Comparison of ENCODE assay signal across 22 cellular contexts in genomic region chr6:56527934-56528333, GRCh38.
DNase-seq lines count a peak whose midpoint lies in the region; ATAC-seq, FAIRE-seq and TF ChIP-seq lines count a peak whose summit lies in the region.
"Had no signal": no experiment of that assay in that cellular context is flagged by ENCODE, and none has a peak within 500 bp of the region (broad histone marks: within the 10 kb centered on the region; RNA-seq: fewer than 3 reads in every experiment).

No MANE protein-coding gene starts in this region.

- H3K4me1 ChIP-seq in fibroblast of lung (ENCODE audit: control insufficient read depth, extremely low read depth, insufficient read depth, low read length): peaks cover 17% of the 10 kb centered on the region
- H3K4me1 ChIP-seq in rectal smooth muscle tissue (ENCODE audit: control insufficient read depth, insufficient read depth, low read length): peaks cover 37% of the 10 kb centered on the region

- no peaks in the 10 kb centered on the region for H3K36me3 ChIP-seq in fibroblast of lung (ENCODE audit: control insufficient read depth, insufficient read depth, low read length)
- H3K36me3 ChIP-seq in rectal smooth muscle tissue (ENCODE audit: control insufficient read depth, insufficient read depth, low read length): peaks cover 14% of the 10 kb centered on the region

- no peak overlapping the region for H3K4me2 ChIP-seq in fibroblast of lung (ENCODE audit: extremely low read depth, insufficient read depth, low read length)
- H3K4me2 ChIP-seq: A549 had no signal

- no peak overlapping the region for H2AFZ ChIP-seq in fibroblast of lung (ENCODE audit: low read length)

- H3K27ac ChIP-seq in AG04450 (ENCODE audit: low read depth, low read length) (peak overlapping the region; percentile 25), fibroblast of lung (ENCODE audit: insufficient read depth, low read length) (peak overlapping the region; percentile 59), rectal smooth muscle tissue (ENCODE audit: low read depth, low read length) (peak overlapping the region; percentile 49)
- H3K27ac ChIP-seq: A549 had no signal

- H3K9ac ChIP-seq in fibroblast of lung (ENCODE audit: insufficient read depth, low read length) (no peak overlapping the region), rectal smooth muscle tissue (ENCODE audit: low read length) (no peak overlapping the region)

- H3K79me2 ChIP-seq in fibroblast of lung (ENCODE audit: control insufficient read depth, insufficient read depth, low read length): peaks cover 6% of the 10 kb centered on the region

- POLR2A ChIA-PET in AG04450 (lab: Yijun Ruan, JAX): interaction anchor here (1.0 to 1.1 kb wide), 2 partner anchors 14 to 25 kb away, joined by 3 to 13 read pairs; no protein-coding TSS in a partner anchor

- DNase-seq in AG04450 (ENCODE audit: low read depth, low spot score): no peak
- DNase-seq in RCC 7860 (ENCODE audit: low spot score): peak; percentile 45
- peak in 1 of 2 donors; percentile 38 for DNase-seq in fibroblast of lung (ENCODE audit: low read depth in 2 of 2)
- DNase-seq in NCI-H526 treated with DMSO at 0.1 percent for 48 hours (lab: John Stamatoyannopoulos, UW): no peak
- no peak for DNase-seq in NCI-H2196 (lab: John Stamatoyannopoulos, UW; ENCODE audit: unreplicated experiment)
- no peak for DNase-seq in middle frontal gyrus (ENCODE audit: extremely low spot score, low spot score)
- DNase-seq: activated CD8-positive, alpha-beta memory T cell treated with anti-CD3 and anti-CD28 coated beads for 24 hours; activated naive CD8-positive, alpha-beta T cell treated with anti-CD3 and anti-CD28 coated beads for 36 hours; C1 segment of cervical spinal cord; DMS153; KG1; left ventricle myocardium superior; natural killer cell; NCI-H1048; NCI-H2029; NCI-H524; SIG-M5 had no signal

- CTCF ChIA-PET in AG04450 (lab: Charles Lee): interaction anchor here (0.7 kb wide), 1 partner anchor 230 kb away, joined by 3 read pairs; no protein-coding TSS in a partner anchor

- no peak for ATAC-seq in GM21529 (IDR thresholded peaks at IDR 0.05; ENCODE audit: unreplicated experiment)
- ATAC-seq: natural killer cell had no signal

- H3K9me3 ChIP-seq in AG04450 (ENCODE audit: control insufficient read depth, insufficient read depth, low read length): no peaks in the 10 kb centered on the region
- no peaks in the 10 kb centered on the region for H3K9me3 ChIP-seq in fibroblast of lung (ENCODE audit: control insufficient read depth, insufficient read depth, low read depth, low read length)
- H3K9me3 ChIP-seq: A549, thoracic aorta had no signal

- H4K20me1 ChIP-seq in fibroblast of lung (ENCODE audit: control insufficient read depth, extremely low read depth, insufficient read depth, low read length): no peaks in the 10 kb centered on the region

- no peak for FAIRE-seq in RCC 7860 (lab: Jason Lieb, UNC)
- FAIRE-seq: A549, H1 had no signal

- H3K27me3 ChIP-seq in AG04450 (ENCODE audit: control insufficient read depth, insufficient read depth, low read length): no peaks in the 10 kb centered on the region
- H3K27me3 ChIP-seq in fibroblast of lung (ENCODE audit: control insufficient read depth, insufficient read depth, low read length): no peaks in the 10 kb centered on the region
- H3K27me3 ChIP-seq in rectal smooth muscle tissue (ENCODE audit: control insufficient read depth, insufficient read depth, low read length): no peaks in the 10 kb centered on the region

- TF ChIP-seq CTCF in AG04450 (IDR thresholded peaks at IDR 0.05; ENCODE audit: low read depth, low read length) (no peak), fibroblast of lung (conservative IDR thresholded peaks at IDR 0.05 in 1 of 2, IDR thresholded peaks at IDR 0.05 in 1 of 2; ENCODE audit: low read depth in 1 of 2, low read length in 2 of 2) (no peak)

- no peak overlapping the region for H3K4me3 ChIP-seq in AG04450 (ENCODE audit: low read depth, low read length)
- no peak overlapping the region for H3K4me3 ChIP-seq in fibroblast of lung (replicated peaks in 1 of 4; ENCODE audit: control extremely low read depth in 1 of 4, insufficient read depth in 1 of 4, low read depth in 3 of 4, low read length in 4 of 4)
- H3K4me3 ChIP-seq in rectal smooth muscle tissue (ENCODE audit: low read length): no peak overlapping the region
- H3K4me3 ChIP-seq: A549, thoracic aorta had no signal
